ENCODE assay signal across 21 cellular contexts in genomic region chr7:32605032-32605431, GRCh38.
A peak's percentile ranks its signal among the peaks of the same experiment; 100 is the strongest.
DNase-seq lines count a peak whose midpoint lies in the region; ATAC-seq, FAIRE-seq and TF ChIP-seq lines count a peak whose summit lies in the region.
"Had no signal": no experiment of that assay in that cellular context is flagged by ENCODE, and none has a peak within 500 bp of the region (broad histone marks: within the 10 kb centered on the region; RNA-seq: fewer than 3 reads in every experiment).

No MANE protein-coding gene starts in this region.

- BruUV-seq in HepG2 (replicated peaks; lab: Mats Ljungman, UMichigan) (no TSS peak), HCT116 (replicated peaks; lab: Mats Ljungman, UMichigan) (no TSS peak)

- H2AFZ ChIP-seq in HepG2 (ENCODE audit: low read length), result no peak overlapping the region
- H2AFZ ChIP-seq in HCT116 (ENCODE audit: low read depth, low read length, poor library complexity, severe bottlenecking), result no peak overlapping the region

- no peaks in the 10 kb centered on the region for H3K4me1 Mint-ChIP-seq in endodermal cell
- H3K4me1 Mint-ChIP-seq: B cell had no signal

- H3K4me1 ChIP-seq in HepG2 (ENCODE audit: insufficient read depth, low read length) (no peaks in the 10 kb centered on the region), right lobe of liver (no peaks in the 10 kb centered on the region), HCT116 (ENCODE audit: control insufficient read depth in 1 of 2, insufficient read depth in 2 of 2, low read length in 2 of 2) (no peaks in the 10 kb centered on the region), endodermal cell (ENCODE audit: control insufficient read depth, insufficient read depth, low read length) (no peaks in the 10 kb centered on the region)
- H3K4me1 ChIP-seq: BLaER1 treated with 17β-estradiol and CSF1 and Interleukin-3, amounts not matched to agents 10 nM and 100 nM; Caco-2 had no signal

- no peak for FAIRE-seq in HepG2 (lab: Jason Lieb, UNC)
- FAIRE-seq: A549, D721Med, G401.6, GM12891, GM19239 had no signal

- H3K27me3 ChIP-seq in HepG2 (ENCODE audit: control insufficient read depth in 1 of 2, insufficient read depth in 2 of 2, low read length in 2 of 2) (no peaks in the 10 kb centered on the region), right lobe of liver (no peaks in the 10 kb centered on the region), HCT116 (ENCODE audit: insufficient read depth, low read length) (no peaks in the 10 kb centered on the region), endodermal cell (ENCODE audit: control insufficient read depth, insufficient read depth, low read length, poor library complexity, severe bottlenecking) (no peaks in the 10 kb centered on the region)
- H3K27me3 ChIP-seq: BLaER1 treated with 17β-estradiol and CSF1 and Interleukin-3, amounts not matched to agents 10 nM and 100 nM had no signal

- H3K36me3 Mint-ChIP-seq in endodermal cell (ENCODE audit: low read depth), result peaks cover 33% of the 10 kb centered on the region

- no peak overlapping the region for H3K4me3 Mint-ChIP-seq in endodermal cell
- H3K4me3 Mint-ChIP-seq: B cell; CD4-positive, alpha-beta T cell; CD8-positive, alpha-beta T cell had no signal

- ATAC-seq in HepG2 (no peak), right lobe of liver (no peak), HCT116 (no peak)
- ATAC-seq: A549; CD8-positive, alpha-beta T cell had no signal

- no peaks in the 10 kb centered on the region for H3K27me3 Mint-ChIP-seq in endodermal cell (ENCODE audit: insufficient read depth)
- H3K27me3 Mint-ChIP-seq: B cell had no signal

- 0 out of 5 replicates have a peak, but pooled peaks cover 0 to 1% of the 10 kb centered on the region in 2 experiments for H3K36me3 ChIP-seq in HepG2 (replicated peaks in 1 of 2; ENCODE audit: control insufficient read depth in 1 of 2, insufficient read depth in 2 of 2, low read length in 2 of 2)
- no peaks in the 10 kb centered on the region for H3K36me3 ChIP-seq in right lobe of liver
- no peaks in the 10 kb centered on the region for H3K36me3 ChIP-seq in HCT116 (ENCODE audit: control insufficient read depth in 1 of 2, insufficient read depth in 2 of 2, low read length in 2 of 2)
- no peaks in the 10 kb centered on the region for H3K36me3 ChIP-seq in endodermal cell (ENCODE audit: control insufficient read depth, insufficient read depth, low read length)
- H3K36me3 ChIP-seq: BLaER1 treated with 17β-estradiol and CSF1 and Interleukin-3, amounts not matched to agents 10 nM and 100 nM had no signal

- H3K27ac Mint-ChIP-seq in endodermal cell, result no peak overlapping the region
- H3K27ac Mint-ChIP-seq: B cell; CD4-positive, alpha-beta T cell; CD8-positive, alpha-beta T cell had no signal

- intact Hi-C loops in HepG2 (cut with micrococcal nuclease; ENCODE audit: unreplicated experiment) (no loop called here), right lobe of liver (cut with DNase I) (no loop called here), HCT116 (cut with micrococcal nuclease) (no loop called here)

- DNase-seq in HepG2 (ENCODE audit: low spot score), result no peak
- no peak for DNase-seq in right lobe of liver
- no peak for DNase-seq in HCT116 (ENCODE audit: low read depth, low spot score)
- DNase-seq in endodermal cell, result no peak
- no peak for DNase-seq in NCI-H146 treated with DMSO at 0.1 percent for 48 hours (lab: John Stamatoyannopoulos, UW; ENCODE audit: unreplicated experiment)
- DNase-seq in stimulated activated CD8-positive, alpha-beta memory T cell treated with anti-CD3 and anti-CD28 coated beads, Interleukin-4, amount 100 ng/mL, for 48 hours, result no peak
- DNase-seq: AML-193; Caco-2; Calu3; CD4-positive, alpha-beta T cell; CD8-positive, alpha-beta T cell; DMS79 treated with DMSO at 0.1 percent for 48 hours; GF-D8 had no signal

- TF ChIP-seq POLR2A in HepG2 (IDR thresholded peaks at IDR 0.05; ENCODE audit: insufficient read depth in 1 of 2, low read depth in 2 of 2, low read length in 2 of 2) (no peak), right lobe of liver (IDR thresholded peaks at IDR 0.05) (no peak), HCT116 (IDR thresholded peaks at IDR 0.05; ENCODE audit: borderline replicate concordance, extremely low read depth, insufficient read depth, insufficient read length) (no peak)

- CTCF ChIA-PET in HepG2 (lab: Yijun Ruan, JAX; ENCODE audit: low intra/inter-chr PET ratio, low total read pairs) (no interaction called here), HCT116 (lab: Charles Lee) (no interaction called here)

- H3K79me2 ChIP-seq in HepG2 (ENCODE audit: insufficient read depth, low read length) (no peaks in the 10 kb centered on the region), HCT116 (ENCODE audit: insufficient read depth, low read length) (no peaks in the 10 kb centered on the region)

- no peak for TF ChIP-seq CTCF in HepG2 (CRISPR knock-in tag; IDR thresholded peaks at IDR 0.05)
- TF ChIP-seq CTCF in right lobe of liver (IDR thresholded peaks at IDR 0.05), result no peak
- TF ChIP-seq CTCF in HCT116 (IDR thresholded peaks at IDR 0.05 in 2 of 3, conservative IDR thresholded peaks at IDR 0.05 in 1 of 3; ENCODE audit: borderline replicate concordance in 1 of 3, insufficient read depth in 1 of 3, low read depth in 2 of 3, low read length in 2 of 3), result no peak
- TF ChIP-seq CTCF in endodermal cell (conservative IDR thresholded peaks at IDR 0.05), result no peak

- no peaks in the 10 kb centered on the region for H4K20me1 ChIP-seq in HepG2 (ENCODE audit: insufficient read depth, low read length)
- no peaks in the 10 kb centered on the region for H4K20me1 ChIP-seq in HCT116 (ENCODE audit: insufficient read depth)
- H4K20me1 ChIP-seq: BLaER1 treated with 17β-estradiol and CSF1 and Interleukin-3, amounts not matched to agents 10 nM and 100 nM had no signal

- H3K27ac ChIP-seq in HepG2 (ENCODE audit: extremely low read length, insufficient read depth, low read length), result no peak overlapping the region
- no peak overlapping the region for H3K27ac ChIP-seq in right lobe of liver
- no peak overlapping the region for H3K27ac ChIP-seq in HCT116 (ENCODE audit: low read depth, low read length)
- no peak overlapping the region for H3K27ac ChIP-seq in endodermal cell (ENCODE audit: low read depth, low read length)
- H3K27ac ChIP-seq: BLaER1 treated with 17β-estradiol and CSF1 and Interleukin-3, amounts not matched to agents 10 nM and 100 nM; C4-2B had no signal

- in situ Hi-C loops in HepG2 (cut with HindIII; ENCODE audit: extremely low pct_ligation_motif_present, low pct_unique_long_range_greater_than_20kb), result no loop called here

- POLR2A ChIA-PET in HepG2 (lab: Yijun Ruan, JAX), result no interaction called here
- POLR2A ChIA-PET in HCT116 (lab: Charles Lee), result no interaction called here

- H3K9me3 Mint-ChIP-seq in endodermal cell, result peaks cover 46% of the 10 kb centered on the region

- no peaks in the 10 kb centered on the region for H3K9me2 ChIP-seq in HCT116 (ENCODE audit: insufficient read depth)

- H3K9me3 ChIP-seq in HepG2 (ENCODE audit: low read length), result peaks cover 6% of the 10 kb centered on the region; the same call in 1 of the 2 replicates
- H3K9me3 ChIP-seq in right lobe of liver, result no peaks in the 10 kb centered on the region
- no peaks in the 10 kb centered on the region for H3K9me3 ChIP-seq in HCT116 (ENCODE audit: control insufficient read depth in 1 of 2, insufficient read depth in 1 of 2, low read depth in 1 of 2, low read length in 2 of 2)
- H3K9me3 ChIP-seq in endodermal cell (ENCODE audit: control insufficient read depth, low read length), result peaks cover 46% of the 10 kb centered on the region

- TF ChIP-seq EP300 in HepG2 (IDR thresholded peaks at IDR 0.05; ENCODE audit: low read depth in 2 of 2, low read length in 2 of 2), result no peak
- no peak for TF ChIP-seq EP300 in HepG2 (CRISPR knock-in tag; IDR thresholded peaks at IDR 0.05; ENCODE audit: borderline replicate concordance)

- TF ChIP-seq RAD21 in HepG2 (CRISPR knock-in tag; IDR thresholded peaks at IDR 0.05) (no peak), HCT116 (IDR thresholded peaks at IDR 0.05; ENCODE audit: low read depth) (no peak)

- RAD21 ChIA-PET in HCT116 (lab: Charles Lee; ENCODE audit: low non-redundant PET in 1 of 2, low total read pairs in 2 of 2, uncharacterized antibody in 2 of 2, unreplicated experiment in 2 of 2), result no interaction called here

- H3K4me3 ChIP-seq in HepG2 (replicated peaks in 1 of 3; ENCODE audit: insufficient read depth in 1 of 3, low read depth in 2 of 3, low read length in 3 of 3), result no peak overlapping the region
- H3K4me3 ChIP-seq in right lobe of liver, result no peak overlapping the region
- no peak overlapping the region for H3K4me3 ChIP-seq in HCT116 (replicated peaks in 1 of 2; ENCODE audit: low read depth in 1 of 2, low read length in 2 of 2)
- peak overlapping the region; percentile 42 for H3K4me3 ChIP-seq in endodermal cell (ENCODE audit: low read length)
- H3K4me3 ChIP-seq: A549; BLaER1 treated with 17β-estradiol and CSF1 and Interleukin-3, amounts not matched to agents 10 nM and 100 nM had no signal

- no peak overlapping the region for H3K4me2 ChIP-seq in HepG2 (ENCODE audit: low read depth, low read length)
- H3K4me2 ChIP-seq in HCT116 (ENCODE audit: low read length), result no peak overlapping the region
- H3K4me2 ChIP-seq: A549; BLaER1 treated with 17β-estradiol and CSF1 and Interleukin-3, amounts not matched to agents 10 nM and 100 nM had no signal

- H3K9ac ChIP-seq in HepG2 (ENCODE audit: insufficient read depth, low read depth, low read length) (no peak overlapping the region), HCT116 (ENCODE audit: low read length) (no peak overlapping the region), endodermal cell (ENCODE audit: extremely low read depth, low read length, poor library complexity, severe bottlenecking) (no peak overlapping the region)
- H3K9ac ChIP-seq: BLaER1 treated with 17β-estradiol and CSF1 and Interleukin-3, amounts not matched to agents 10 nM and 100 nM had no signal

TF ChIP-seq in HepG2, 621 proteins besides CTCF, POLR2A, EP300 and RAD21:
- TF ChIP-seq ZNF564 (CRISPR knock-in tag; IDR thresholded peaks at IDR 0.05) (peak; percentile 99), ZNF629 (CRISPR knock-in tag; conservative IDR thresholded peaks at IDR 0.05) (no peak)

TF ChIP-seq in HCT116, 20 proteins besides CTCF, POLR2A, EP300 and RAD21:
- TF ChIP-seq CBX3 (IDR thresholded peaks at IDR 0.05; ENCODE audit: low read depth) (peak; percentile 65; the same call in 1 of the 2 replicates), ZFX (IDR thresholded peaks at IDR 0.05) (no peak), FOSL1 (IDR thresholded peaks at IDR 0.05; ENCODE audit: low read depth) (no peak)
